Comparison of ENCODE assay signal across 22 cellular contexts in the genomic region with DNA sequence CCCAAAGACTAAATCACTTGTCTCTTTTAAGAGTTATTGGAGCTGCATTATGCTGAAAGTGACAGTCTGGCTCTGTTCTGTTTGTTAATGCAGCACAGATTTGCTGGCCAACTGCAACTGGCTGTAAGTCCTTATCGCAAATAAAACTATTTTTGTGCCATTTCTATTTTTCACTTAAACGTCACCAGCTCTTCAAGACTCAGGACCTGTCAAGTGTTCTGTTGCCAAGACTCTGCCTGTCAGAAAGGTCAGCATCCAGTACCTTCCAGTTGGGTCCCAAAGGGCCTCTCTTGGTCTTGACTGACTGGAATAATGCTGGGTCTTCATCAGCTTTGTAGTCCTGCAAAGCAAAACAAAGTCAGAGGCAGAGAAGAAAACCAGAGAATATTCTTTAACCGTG. TPM values are rescaled to one million over a fixed set of nuclear protein-coding genes. Genes with fewer than 3 reads are reported as not detected.
A peak's percentile ranks its signal among the peaks of the same experiment; 100 is the strongest.
DNase-seq lines count a peak whose midpoint lies in the region; ATAC-seq and TF ChIP-seq lines count a peak whose summit lies in the region.
"Had no signal": no experiment of that assay in that cellular context is flagged by ENCODE, and none has a peak within 500 bp of the region (broad histone marks: within the 10 kb centered on the region; RNA-seq: fewer than 3 reads in every experiment).

No MANE protein-coding gene starts in this region.

- TF ChIP-seq EP300 in sigmoid colon (IDR thresholded peaks at IDR 0.05): no peak

- H3K36me3 ChIP-seq in sigmoid colon (peaks cover 0 to 12% (median 5%) of the 10 kb centered on the region in 4 donors), BE2C (peaks cover 76% of the 10 kb centered on the region)

- intact Hi-C loops in left cardiac atrium (cut with DNase I) (loop anchor here in 1 of 2 donors (2.0 kb wide), 1 partner anchor 21 kb away; no protein-coding TSS in a partner anchor), sigmoid colon (cut with DNase I) (no loop called here)

- peak overlapping the region; percentile 69 to 87 (median 79) for H3K27ac ChIP-seq in sigmoid colon
- H3K27ac ChIP-seq: A549, PC-9, upper lobe of left lung had no signal

- peak; percentile 43 for DNase-seq in Ammon's horn (ENCODE audit: low spot score)
- DNase-seq in chondrocyte (ENCODE audit: low spot score): no peak
- DNase-seq in left cardiac atrium: peak; percentile 41
- no peak for DNase-seq in sigmoid colon
- DNase-seq in NCI-H2196 (lab: John Stamatoyannopoulos, UW; ENCODE audit: unreplicated experiment): no peak
- DNase-seq in BE2C: no peak
- DNase-seq in NCI-H1417 treated with DMSO at 0.1 percent for 48 hours (lab: John Stamatoyannopoulos, UW): no peak
- DNase-seq: activated CD4-positive, alpha-beta T cell treated with anti-CD3 and anti-CD28 coated beads, Interleukin-2, amount 50 U/mL, for 1 hour; CD4-positive, CD25-positive, alpha-beta regulatory T cell; DMS79; immature natural killer cell; NCI-H1930; NCI-H510A treated with DMSO at 0.1 percent for 48 hours; PC-9; SK-N-SH; stimulated activated CD4-positive, alpha-beta T cell treated with anti-CD3 and anti-CD28 coated beads, Interleukin-4, amount 100 ng/mL, for 24 hours; stimulated activated CD8-positive, alpha-beta memory T cell treated with anti-CD3 and anti-CD28 coated beads, Interleukin-4, amount 100 ng/mL, for 48 hours; upper lobe of left lung had no signal

- H3K4me1 ChIP-seq in sigmoid colon: peaks cover 0 to 89% (median 73%) of the 10 kb centered on the region in 4 donors
- H3K4me1 ChIP-seq in BE2C: peaks cover 4% of the 10 kb centered on the region; the same call in 1 of the 2 replicates

- peak overlapping the region in 1 of 4 donors; percentile 11 for H3K4me3 ChIP-seq in sigmoid colon
- no peak overlapping the region for H3K4me3 ChIP-seq in BE2C (ENCODE audit: low read depth, low read length)
- H3K4me3 ChIP-seq: A549, PC-9, upper lobe of left lung had no signal

- H3K27ac Mint-ChIP-seq in chondrocyte (ENCODE audit: unreplicated experiment): peak overlapping the region; percentile 93
- H3K27ac Mint-ChIP-seq: activated naive CD8-positive, alpha-beta T cell; CD4-positive, CD25-positive, alpha-beta regulatory T cell; immature natural killer cell had no signal

- no peak overlapping the region for H3K4me3 Mint-ChIP-seq in chondrocyte (ENCODE audit: unreplicated experiment)
- H3K4me3 Mint-ChIP-seq: activated naive CD8-positive, alpha-beta T cell; CD4-positive, CD25-positive, alpha-beta regulatory T cell; central memory CD8-positive, alpha-beta T cell; immature natural killer cell had no signal

- 79 to 95% methylated on average over 3 of the region's 3 CpGs for WGBS in sigmoid colon, 2 donors

- peak; percentile 77 to 83 for ATAC-seq in left cardiac atrium
- no peak for ATAC-seq in HG03139 (IDR thresholded peaks at IDR 0.05; ENCODE audit: unreplicated experiment)
- ATAC-seq: A549 had no signal

- H3K27me3 ChIP-seq in sigmoid colon: no peaks in the 10 kb centered on the region
- H3K27me3 ChIP-seq in BE2C: no peaks in the 10 kb centered on the region; the same call in 1 of the 2 replicates
- H3K27me3 ChIP-seq: upper lobe of left lung had no signal

- peaks cover 10% of the 10 kb centered on the region for H3K36me3 Mint-ChIP-seq in chondrocyte (ENCODE audit: low read depth)

- H3K9me3 ChIP-seq in sigmoid colon (no peaks in the 10 kb centered on the region), BE2C (no peaks in the 10 kb centered on the region)
- H3K9me3 ChIP-seq: A549, SK-N-SH, upper lobe of left lung had no signal

- no peaks in the 10 kb centered on the region for H3K27me3 Mint-ChIP-seq in chondrocyte (ENCODE audit: low read depth)
- H3K27me3 Mint-ChIP-seq: activated naive CD8-positive, alpha-beta T cell; CD4-positive, CD25-positive, alpha-beta regulatory T cell; central memory CD8-positive, alpha-beta T cell had no signal

- H3K9me3 Mint-ChIP-seq in chondrocyte (ENCODE audit: low read depth): no peaks in the 10 kb centered on the region
- H3K9me3 Mint-ChIP-seq: CD4-positive, CD25-positive, alpha-beta regulatory T cell; central memory CD8-positive, alpha-beta T cell; immature natural killer cell had no signal

- TF ChIP-seq CTCF in chondrocyte (IDR thresholded peaks at IDR 0.05) (no peak), sigmoid colon (IDR thresholded peaks at IDR 0.05) (no peak), BE2C (IDR thresholded peaks at IDR 0.05; ENCODE audit: low read depth, low read length) (no peak)

- peaks cover 90% of the 10 kb centered on the region for H3K4me1 Mint-ChIP-seq in chondrocyte (ENCODE audit: low read depth)

- TF ChIP-seq POLR2A in sigmoid colon (IDR thresholded peaks at IDR 0.05): no peak

RNA-seq across cellular contexts. Expression of gene PITPNB, which starts 45.6 kb away (rescaled TPM):
- total RNA-seq in chondrocyte (77.9 to 95.8 TPM (median 78.7 TPM) in 3 replicates), left cardiac atrium (10 to 100 TPM; 51.0 to 82.1 TPM), sigmoid colon (100 to 1,000 TPM in 2 of 4 donors, 10 to 100 TPM in 2; 79.9 to 135 (median 104) TPM)
- polyA plus RNA-seq in sigmoid colon: 10 to 100 TPM; 20.4 to 32.6 (median 23.4) TPM
- polyA plus RNA-seq in BE2C (2012; ENCODE audit: insufficient read depth, insufficient read length, low read depth): 159 TPM

Comparison
In these comparisons a context has a peak if more than half of its experiments do, and no peak if none do; other contexts are left out.
1. DNase-seq: peak in Ammon's horn (single experiment) and left cardiac atrium (single experiment); none in chondrocyte (single experiment), sigmoid colon (single experiment), NCI-H2196 (single experiment), BE2C (single experiment) and NCI-H1417 treated with DMSO at 0.1 percent for 48 hours (single experiment).